ENCODE assay signal across 22 cellular contexts in the genomic region with DNA sequence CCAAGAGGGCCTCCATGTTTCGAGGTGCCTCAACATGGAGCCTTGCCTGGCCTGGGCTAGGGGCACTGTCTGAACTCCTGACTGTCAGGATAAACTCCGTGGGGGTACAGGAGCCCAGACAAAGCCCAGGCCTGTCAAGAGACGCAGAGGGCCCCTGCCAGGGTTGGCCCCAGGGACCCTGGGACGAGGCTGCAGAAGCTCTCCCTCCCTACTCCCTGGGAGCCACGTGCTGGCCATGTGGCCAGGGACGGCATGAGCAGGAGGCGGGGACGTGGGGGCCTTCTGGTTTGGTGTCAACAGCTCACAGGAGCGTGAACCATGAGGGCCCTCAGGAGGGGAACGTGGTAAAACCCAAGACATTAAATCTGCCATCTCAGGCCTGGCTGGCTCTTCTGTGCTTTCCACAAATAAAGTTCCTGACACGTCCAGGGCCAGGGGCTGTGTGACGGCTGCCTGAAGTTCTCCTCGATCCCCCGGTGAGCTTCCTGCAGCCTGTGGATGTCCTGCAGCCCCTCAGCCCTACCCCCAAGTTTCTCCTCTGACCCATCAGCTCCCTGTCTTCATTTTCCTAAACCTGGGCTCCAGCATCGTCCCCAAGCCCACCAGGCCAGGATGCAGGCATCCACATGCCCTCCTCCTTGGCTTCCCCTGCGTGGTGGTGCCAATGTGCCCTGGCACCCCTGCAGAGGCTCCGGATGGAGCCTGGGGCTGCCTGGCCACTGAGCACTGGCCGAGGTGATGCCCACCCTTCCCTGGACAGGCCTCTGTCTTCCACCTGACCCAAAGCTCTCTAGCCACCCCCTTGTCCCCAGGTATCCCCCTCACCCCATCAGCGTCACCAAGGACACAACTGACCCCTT. TPM values are rescaled to one million over a fixed set of nuclear protein-coding genes. Genes with fewer than 3 reads are reported as not detected.
DNase-seq lines count a peak whose midpoint lies in the region; ATAC-seq, FAIRE-seq and TF ChIP-seq lines count a peak whose summit lies in the region.
"Had no signal": no experiment of that assay in that cellular context is flagged by ENCODE, and none has a peak within 500 bp of the region (broad histone marks: within the 10 kb centered on the region; RNA-seq: fewer than 3 reads in every experiment).

No MANE protein-coding gene starts in this region.

- CTCF ChIA-PET in CD8-positive, alpha-beta T cell (lab: Charles Lee) = no interaction called here

- no peak for FAIRE-seq in kidney (lab: Jason Lieb, UNC)

- no peaks in the 10 kb centered on the region for H3K4me1 Mint-ChIP-seq in CD8-positive, alpha-beta T cell (ENCODE audit: low read depth)
- no peaks in the 10 kb centered on the region for H3K4me1 Mint-ChIP-seq in T-helper 17 cell

- H3K27ac Mint-ChIP-seq in CD8-positive, alpha-beta T cell = peak overlapping the region; percentile 49
- H3K27ac Mint-ChIP-seq in T-helper 17 cell = no peak overlapping the region

- peak in 1 of 7 experiments; percentile 16 for DNase-seq in CD8-positive, alpha-beta T cell
- DNase-seq in kidney (peak; percentile 71), psoas muscle (peak; percentile 7 to 32), NCI-H2196 (lab: John Stamatoyannopoulos, UW; ENCODE audit: unreplicated experiment) (no peak), T-helper 17 cell (no peak)
- no peak for DNase-seq in stimulated activated CD4-positive, alpha-beta T cell treated with anti-CD3 and anti-CD28 coated beads, Interleukin-4, amount 100 ng/mL, for 1 hour
- DNase-seq: COR-L47, DMS 273 treated with DMSO at 0.1 percent for 48 hours, DND-41, H9, MV-4-11, NCI-H1417, NCI-H187, NCI-H2107, NCI-H226, NCI-H524, NCI-H82, PC-3, RPMI8226, SJCRH30 had no signal

- H3K36me3 ChIP-seq in BLaER1 (peaks cover 72% of the 10 kb centered on the region), kidney (ENCODE audit: control insufficient read depth in 1 of 2, insufficient read depth in 2 of 2, low read length in 2 of 2) (no peaks in the 10 kb centered on the region), psoas muscle (ENCODE audit: insufficient read depth in 1 of 2, low read depth in 1 of 2) (no peaks in the 10 kb centered on the region)
- H3K36me3 ChIP-seq in CD8-positive, alpha-beta T cell (ENCODE audit: insufficient read depth, low read length) = no peaks in the 10 kb centered on the region
- H3K36me3 ChIP-seq: SJCRH30 had no signal

- no peak overlapping the region for H3K9ac ChIP-seq in BLaER1
- no peak overlapping the region for H3K9ac ChIP-seq in kidney (ENCODE audit: low read length in 2 of 2)
- H3K9ac ChIP-seq: KMS-11 had no signal

- intact Hi-C loops in CD8-positive, alpha-beta T cell (cut with DNase I, micrococcal nuclease) = no loop called here
- intact Hi-C loops in kidney (cut with DNase I) (no loop called here), psoas muscle (cut with DNase I) (no loop called here)

- TF ChIP-seq CTCF in CD8-positive, alpha-beta T cell (IDR thresholded peaks at IDR 0.05) = no peak
- no peak for TF ChIP-seq CTCF in kidney (IDR thresholded peaks at IDR 0.05; ENCODE audit: borderline replicate concordance, extremely low read depth, insufficient read depth)
- TF ChIP-seq CTCF in psoas muscle (IDR thresholded peaks at IDR 0.05) = no peak

- H3K27me3 ChIP-seq in BLaER1 (no peaks in the 10 kb centered on the region), psoas muscle (ENCODE audit: insufficient read depth in 3 of 3, low read length in 2 of 3) (peaks cover 0 to 49% (median 12%) of the 10 kb centered on the region in 3 donors)
- H3K27me3 ChIP-seq in CD8-positive, alpha-beta T cell (ENCODE audit: insufficient read depth, low read length) = no peaks in the 10 kb centered on the region
- H3K27me3 ChIP-seq: SJCRH30 had no signal

- peak overlapping the region; percentile 67 for H3K4me2 ChIP-seq in BLaER1
- H3K4me2 ChIP-seq: KMS-11 had no signal

- 68 to 70% (median 69%) methylated on average over 19 of the region's 19 CpGs for WGBS in psoas muscle, 3 donors

- H3K4me1 ChIP-seq in BLaER1 (peaks cover 49% of the 10 kb centered on the region), kidney (ENCODE audit: control insufficient read depth in 1 of 2, insufficient read depth in 1 of 2, low read depth in 1 of 2, low read length in 2 of 2) (no peaks in the 10 kb centered on the region), psoas muscle (no peaks in the 10 kb centered on the region)
- no peaks in the 10 kb centered on the region for H3K4me1 ChIP-seq in CD8-positive, alpha-beta T cell (ENCODE audit: insufficient read depth, low read length)
- H3K4me1 ChIP-seq: SJCRH30 had no signal

- H3K27ac ChIP-seq in BLaER1 (peak overlapping the region; percentile 46; the same call in 1 of the 2 replicates), kidney (ENCODE audit: low read depth in 2 of 2, low read length in 2 of 2) (no peak overlapping the region), psoas muscle (no peak overlapping the region)
- no peak overlapping the region for H3K27ac ChIP-seq in CD8-positive, alpha-beta T cell (ENCODE audit: low read depth, low read length)
- H3K27ac ChIP-seq: KMS-11, SJCRH30 had no signal

- H3K9me3 ChIP-seq in BLaER1 (peaks cover 13% of the 10 kb centered on the region; the same call in 1 of the 2 replicates), kidney (ENCODE audit: control insufficient read depth in 1 of 2, low read length in 2 of 2) (no peaks in the 10 kb centered on the region), psoas muscle (no peaks in the 10 kb centered on the region), T-helper 17 cell (ENCODE audit: control insufficient read depth, low read length, poor library complexity, severe bottlenecking) (no peaks in the 10 kb centered on the region)
- no peaks in the 10 kb centered on the region for H3K9me3 ChIP-seq in CD8-positive, alpha-beta T cell (ENCODE audit: low read length)
- H3K9me3 ChIP-seq: SJCRH30 had no signal

- POLR2A ChIA-PET in CD8-positive, alpha-beta T cell (lab: Charles Lee) = no interaction called here

- H3K4me3 Mint-ChIP-seq in CD8-positive, alpha-beta T cell = no peak overlapping the region
- no peak overlapping the region for H3K4me3 Mint-ChIP-seq in T-helper 17 cell
- H3K4me3 Mint-ChIP-seq: H9 had no signal

- peaks cover 28% of the 10 kb centered on the region; the same call in 1 of the 2 replicates for H4K20me1 ChIP-seq in BLaER1

- peaks cover 4% of the 10 kb centered on the region for H3K27me3 Mint-ChIP-seq in CD8-positive, alpha-beta T cell (ENCODE audit: low read depth)
- H3K27me3 Mint-ChIP-seq in T-helper 17 cell = no peaks in the 10 kb centered on the region

- H3K36me3 Mint-ChIP-seq in CD8-positive, alpha-beta T cell = peaks cover 3% of the 10 kb centered on the region
- peaks cover 3% of the 10 kb centered on the region for H3K36me3 Mint-ChIP-seq in T-helper 17 cell (ENCODE audit: low read depth)

- H3K4me3 ChIP-seq in BLaER1 (no peak overlapping the region), kidney (ENCODE audit: low read length in 2 of 2) (no peak overlapping the region), psoas muscle (no peak overlapping the region)
- no peak overlapping the region for H3K4me3 ChIP-seq in CD8-positive, alpha-beta T cell (ENCODE audit: low read depth, low read length)
- H3K4me3 ChIP-seq: SJCRH30 had no signal

- ATAC-seq in CD8-positive, alpha-beta T cell = no peak
- ATAC-seq in psoas muscle (no peak), T-helper 17 cell (no peak)
- ATAC-seq: PC-3 had no signal

- H3K9me3 Mint-ChIP-seq in CD8-positive, alpha-beta T cell = no peaks in the 10 kb centered on the region
- H3K9me3 Mint-ChIP-seq: H9 had no signal

RNA-seq across cellular contexts. Expression of a gene that starts 12.8 kb away (rescaled TPM):
- total RNA-seq in CD8-positive, alpha-beta T cell = under 1 TPM; 0.39 to 0.68 TPM
- total RNA-seq in kidney (1.4 TPM), psoas muscle (1 to 10 TPM in 1 of 4 donors, under 1 TPM in 3; 0.13 to 1.1 (median 0.23) TPM), T-helper 17 cell (1 to 10 TPM in 1 of 2 donors, under 1 TPM in 1; 0.85 to 1.0 TPM)
- polyA plus RNA-seq in kidney (ENCODE audit: insufficient read depth, low read depth, low replicate concordance) (0.60 TPM), psoas muscle (under 1 TPM; 0.08 to 0.29 (median 0.08) TPM)
- total RNA-seq: SJCRH30 had no signal

Comparison
In these comparisons a context has a peak if more than half of its experiments do, and no peak if none do; other contexts are left out.
1. DNase-seq: peak in kidney (single experiment) and psoas muscle (2 of 2); none in NCI-H2196 (single experiment), T-helper 17 cell (0 of 3) and stimulated activated CD4-positive, alpha-beta T cell treated with anti-CD3 and anti-CD28 coated beads, Interleukin-4, amount 100 ng/mL, for 1 hour (single experiment).